8 cellular contexts compared by ENCODE assay signal in genomic region chr4:87219648-87220093, GRCh38. TPM values are rescaled to one million over a fixed set of nuclear protein-coding genes. Genes with fewer than 3 reads are reported as not detected.
DNase-seq lines count a peak whose midpoint lies in the region; ATAC-seq and TF ChIP-seq lines count a peak whose summit lies in the region.

No MANE protein-coding gene starts in this region.

- peak overlapping the region; percentile 83 for H3K14ac ChIP-seq in neuronal stem cell (ENCODE audit: low read length)

- H3K9me3 ChIP-seq in neuronal stem cell (replicated peaks in 1 of 2; ENCODE audit: control insufficient read depth in 2 of 2, insufficient read depth in 1 of 2, low read depth in 1 of 2, low read length in 2 of 2) (no peaks in the 10 kb centered on the region), thymus (ENCODE audit: control insufficient read depth) (no peaks in the 10 kb centered on the region)

- H3K36me3 ChIP-seq in neuronal stem cell (replicated peaks in 1 of 2; ENCODE audit: control insufficient read depth in 2 of 2, insufficient read depth in 2 of 2, low read length in 2 of 2) = peaks cover 0 to 3% of the 10 kb centered on the region in 2 donors
- H3K36me3 ChIP-seq in thymus (ENCODE audit: control insufficient read depth, insufficient read depth) = no peaks in the 10 kb centered on the region

- no peaks in the 10 kb centered on the region for H3K27me3 Mint-ChIP-seq in activated T-cell treated with anti-CD3 and anti-CD28 coated beads, Interleukin-2, amount 50 U/mL, for 4 hours (ENCODE audit: low read depth)

- peaks cover 0 to 11% (median 0%) of the 10 kb centered on the region in 3 experiments for H3K27me3 ChIP-seq in neuronal stem cell (ENCODE audit: control insufficient read depth in 3 of 3, insufficient read depth in 3 of 3, low read depth in 1 of 3, low read length in 3 of 3)
- H3K27me3 ChIP-seq in thymus (ENCODE audit: control insufficient read depth, insufficient read depth) = no peaks in the 10 kb centered on the region

- H3K27ac ChIP-seq in neuronal stem cell (replicated peaks; ENCODE audit: low read length) (peak overlapping the region; percentile 95), thymus (ENCODE audit: low read depth) (peak overlapping the region; percentile 93)

- H3K9me3 Mint-ChIP-seq in activated T-cell treated with anti-CD3 and anti-CD28 coated beads, Interleukin-2, amount 50 U/mL, for 4 hours = no peaks in the 10 kb centered on the region

- H2AFZ ChIP-seq in neuronal stem cell (ENCODE audit: low read length) = peak overlapping the region; percentile 98

- WGBS in neuronal stem cell (ENCODE audit: extremely low coverage in 2 of 2, insufficient read length in 2 of 2, insufficient replicate concordance in 1 of 2), 2 donors = no CpG with 5 or more reads among the region's 40 CpGs
- WGBS in thymus = under 1% methylated on average over 40 of the region's 40 CpGs

- peak; percentile 40 for ATAC-seq in HG02759 (IDR thresholded peaks at IDR 0.05; ENCODE audit: unreplicated experiment)
- ATAC-seq in activated T-cell treated with anti-CD3 and anti-CD28 coated beads, Interleukin-2, amount 50 U/mL, for 4 hours = peak; percentile 30 to 41

- DNase-seq in NCI-H345 (lab: John Stamatoyannopoulos, UW) (peak; percentile 32), NCI-H345 treated with DMSO at 0.1 percent for 48 hours (lab: John Stamatoyannopoulos, UW; ENCODE audit: unreplicated experiment) (no peak), NCI-H510A (lab: John Stamatoyannopoulos, UW) (peak; percentile 9), fibroblast of villous mesenchyme (ENCODE audit: low read depth) (peak; percentile 37), neuronal stem cell (ENCODE audit: low spot score) (no peak)
- peak; percentile 42 for DNase-seq in activated T-cell treated with anti-CD3 and anti-CD28 coated beads, Interleukin-2, amount 50 U/mL, for 4 hours

- peaks cover 3 to 6% of the 10 kb centered on the region in 2 donors for H3K4me1 ChIP-seq in neuronal stem cell (ENCODE audit: control insufficient read depth in 2 of 2, insufficient read depth in 1 of 2, low read depth in 1 of 2, low read length in 2 of 2)
- H3K4me1 ChIP-seq in thymus (ENCODE audit: control insufficient read depth, insufficient read depth, low read length) = peaks cover 3% of the 10 kb centered on the region

- TF ChIP-seq CTCF in fibroblast of villous mesenchyme (IDR thresholded peaks at IDR 0.05; ENCODE audit: insufficient read depth, low read depth, low read length) = no peak

- peak overlapping the region; percentile 96 for H3K9ac ChIP-seq in neuronal stem cell (ENCODE audit: low read depth, low read length, poor library complexity)

- H3K4ac ChIP-seq in neuronal stem cell (ENCODE audit: low read length) = no peak overlapping the region

- H3K4me2 ChIP-seq in neuronal stem cell (ENCODE audit: insufficient read depth, low read length, poor library complexity, severe bottlenecking) = peak overlapping the region; percentile 87

- H2BK120ac ChIP-seq in neuronal stem cell (ENCODE audit: low read depth, low read length) = no peak overlapping the region

- H2BK12ac ChIP-seq in neuronal stem cell (ENCODE audit: low read length) = no peak overlapping the region

- no peaks in the 10 kb centered on the region for H3K36me3 Mint-ChIP-seq in activated T-cell treated with anti-CD3 and anti-CD28 coated beads, Interleukin-2, amount 50 U/mL, for 4 hours (ENCODE audit: insufficient read depth)

- peak overlapping the region; percentile 91 for H2BK5ac ChIP-seq in neuronal stem cell (ENCODE audit: low read length)

- H3K4me3 ChIP-seq in fibroblast of villous mesenchyme (ENCODE audit: low read depth, low read length) (peak overlapping the region; percentile 98), neuronal stem cell (ENCODE audit: low read length in 2 of 2) (peak overlapping the region; percentile 76 to 89), thymus (ENCODE audit: low read length) (peak overlapping the region; percentile 95)

- H4K91ac ChIP-seq in neuronal stem cell (ENCODE audit: low read depth, low read length, poor library complexity) = no peak overlapping the region

- no peak overlapping the region for H2BK15ac ChIP-seq in neuronal stem cell (ENCODE audit: low read length)

- H2AK5ac ChIP-seq in neuronal stem cell (ENCODE audit: low read depth, low read length) = no peak overlapping the region

- peaks cover 6% of the 10 kb centered on the region for H3K79me1 ChIP-seq in neuronal stem cell (ENCODE audit: low read depth, low read length)

- no peak overlapping the region for H4K8ac ChIP-seq in neuronal stem cell (ENCODE audit: low read depth, low read length)

- H3K4me1 Mint-ChIP-seq in activated T-cell treated with anti-CD3 and anti-CD28 coated beads, Interleukin-2, amount 50 U/mL, for 4 hours (ENCODE audit: low read depth) = peaks cover 15% of the 10 kb centered on the region

- peak overlapping the region; percentile 89 for H3K4me3 Mint-ChIP-seq in activated T-cell treated with anti-CD3 and anti-CD28 coated beads, Interleukin-2, amount 50 U/mL, for 4 hours

- peak overlapping the region; percentile 58 for H3K23ac ChIP-seq in neuronal stem cell (ENCODE audit: low read depth, low read length, poor library complexity)

- peak overlapping the region; percentile 100 for H3K18ac ChIP-seq in neuronal stem cell (ENCODE audit: low read length)

RNA-seq across cellular contexts. Expression of gene KLHL8, which starts 0.7 kb away (rescaled TPM):
- total RNA-seq in activated T-cell treated with anti-CD3 and anti-CD28 coated beads, Interleukin-2, amount 50 U/mL, for 4 hours = 10 to 100 TPM; 16.4 to 23.0 (median 18.9) TPM
- total RNA-seq in fibroblast of villous mesenchyme = 9.0 and 14.2 TPM in 2 replicates
- 9.6 TPM for polyA plus RNA-seq in neuronal stem cell (2013, experiment 1 of 2)
- 9.8 TPM for polyA plus RNA-seq in neuronal stem cell (2013, experiment 2 of 2)
- 4.2 TPM for polyA plus RNA-seq in thymus

Comparison
In these comparisons a context has a peak if more than half of its experiments do, and no peak if none do; other contexts are left out.
1. DNase-seq: peak in NCI-H345 (single experiment), NCI-H510A (single experiment), activated T-cell treated with anti-CD3 and anti-CD28 coated beads, Interleukin-2, amount 50 U/mL, for 4 hours (single experiment) and fibroblast of villous mesenchyme (single experiment); none in NCI-H345 treated with DMSO at 0.1 percent for 48 hours (single experiment) and neuronal stem cell (single experiment).
2. Peak in every context shown above with its lines, with median percentiles within 50 percentile points of each other: H3K4me3 ChIP-seq.